ENCODE assay signal across 29 cellular contexts in the genomic region with DNA sequence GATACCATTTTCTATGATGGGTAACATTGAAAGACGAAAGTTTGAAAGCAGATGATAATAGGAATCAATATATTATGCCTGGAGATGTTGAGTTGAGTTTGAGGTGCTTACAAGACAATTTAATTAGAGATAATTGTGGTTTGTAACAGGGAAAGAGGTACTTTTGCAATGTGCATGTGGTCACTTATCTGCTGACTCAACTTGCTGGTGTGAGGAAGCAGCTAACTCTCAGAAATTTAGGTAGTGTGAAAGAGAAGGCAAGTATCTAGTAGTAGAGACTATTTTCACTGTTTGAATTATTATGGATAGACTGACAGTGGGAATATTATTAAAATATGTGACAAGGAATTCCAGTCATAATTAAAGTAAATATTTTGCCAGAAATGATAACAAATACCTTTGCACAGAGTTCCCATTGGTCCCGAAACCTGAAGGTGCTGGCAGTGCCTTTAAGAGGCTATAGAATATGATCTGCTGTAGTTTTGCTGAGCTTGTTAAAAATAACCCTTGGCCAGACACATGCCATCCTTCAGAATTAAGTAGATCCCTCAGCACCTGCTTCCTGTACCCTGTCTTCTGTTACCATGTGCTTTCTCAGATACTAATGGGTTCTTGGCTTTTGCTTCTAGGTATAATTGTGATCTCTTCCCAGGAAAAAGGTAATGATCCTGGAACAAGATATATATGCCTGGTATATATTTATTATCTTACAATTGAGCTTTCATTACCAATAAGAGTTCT.
"Had no signal": no experiment of that assay in that cellular context is flagged by ENCODE, and none has a peak within 500 bp of the region (broad histone marks: within the 10 kb centered on the region; RNA-seq: fewer than 3 reads in every experiment).

No MANE protein-coding gene starts in this region.

- H3K79me2 ChIP-seq: parathyroid adenoma had no signal

- ATAC-seq: activated CD4-positive, CD25-positive, alpha-beta regulatory T cell treated with anti-CD3 and anti-CD28 coated beads, Interleukin-2, amount 50 U/mL, for 24 hours; left lung; lower lobe of right lung; natural killer cell; stimulated activated effector memory CD8-positive, alpha-beta T cell treated with anti-CD3 and anti-CD28 coated beads, Interleukin-12 subunit alpha, Interleukin-12 subunit beta, amount 100 ng/mL, for 72 hours had no signal

- H2AFZ ChIP-seq: neural progenitor cell, parathyroid adenoma had no signal

- H3K27ac ChIP-seq: epithelial cell of prostate, esophagus squamous epithelium, left lung, lower lobe of right lung, neural progenitor cell, parathyroid adenoma, psoas muscle, right atrium auricular region, thoracic aorta, uterus, WERI-Rb-1 had no signal

- FAIRE-seq: colon, frontal cortex, TTC549 had no signal

- H3K27me3 ChIP-seq: esophagus squamous epithelium, left lung, neural progenitor cell, right atrium auricular region, uterus had no signal

- H3K9ac ChIP-seq: neural progenitor cell, parathyroid adenoma had no signal

- H3K36me3 ChIP-seq: esophagus squamous epithelium, left lung, lower lobe of right lung, neural progenitor cell, right atrium auricular region, thoracic aorta, uterus, WERI-Rb-1 had no signal

- H3K4me1 ChIP-seq: esophagus squamous epithelium, left lung, lower lobe of right lung, parathyroid adenoma, psoas muscle, right atrium auricular region, uterus had no signal

- H3K4me2 ChIP-seq: neural progenitor cell had no signal

- H3K9me3 ChIP-seq: esophagus squamous epithelium, left lung, lower lobe of right lung, psoas muscle, right atrium auricular region, thoracic aorta had no signal

- DNase-seq: activated CD4-positive, alpha-beta T cell treated with anti-CD3 and anti-CD28 coated beads for 48 hours; activated CD4-positive, alpha-beta T cell treated with anti-CD3 and anti-CD28 coated beads, Interleukin-2, amount 50 U/mL, for 48 hours; activated CD8-positive, alpha-beta memory T cell treated with anti-CD3 and anti-CD28 coated beads for 24 hours; activated gamma-delta T cell; activated naive CD4-positive, alpha-beta T cell treated with anti-CD3 and anti-CD28 coated beads, Interleukin-2, amount 10 ng/mL, durations not matched to agents 7 days and 5 days; amygdala; dermis blood vessel endothelial cell; effector CD4-positive, alpha-beta T cell; esophagus squamous epithelium; kidney glomerular epithelial cell; left lung; lower lobe of right lung; mesendoderm; natural killer cell; occipital lobe; psoas muscle; stimulated activated CD4-positive, alpha-beta T cell treated with anti-CD3 and anti-CD28 coated beads, Interleukin-4, amount 100 ng/mL, for 24 hours; uterus; WERI-Rb-1 had no signal

- H3K4me3 ChIP-seq: esophagus squamous epithelium, left lung, lower lobe of right lung, neural progenitor cell, psoas muscle, right atrium auricular region, thoracic aorta, uterus had no signal
